In genomic region chr11:19978668-19979518, GRCh38 we compare ENCODE assay signal across 1 cellular context.
TF ChIP-seq lines count a peak whose summit lies in the region.

No MANE protein-coding gene starts in this region.

TF ChIP-seq in HepG2, 621 proteins besides CTCF, POLR2A, EP300 and RAD21 (continued from another document and continues in another):
- 0 out of 2 replicates have a peak, but pooled peaks have one; percentile 17 for TF ChIP-seq ZNF503 (CRISPR knock-in tag; IDR thresholded peaks at IDR 0.05)
- TF ChIP-seq FIP1L1 (IDR thresholded peaks at IDR 0.05; ENCODE audit: borderline replicate concordance, insufficient read depth, low read depth, low read length) = no peak
- TF ChIP-seq TCF7 (IDR thresholded peaks at IDR 0.05; ENCODE audit: low read depth) = peak; percentile 80
- no peak for TF ChIP-seq PHF21A (CRISPR knock-in tag; IDR thresholded peaks at IDR 0.05)
- no peak for TF ChIP-seq PHF20 (CRISPR knock-in tag; IDR thresholded peaks at IDR 0.05)
- TF ChIP-seq CEBPB (IDR thresholded peaks at IDR 0.05; ENCODE audit: borderline replicate concordance, low read depth, low read length) = peak; percentile 96
- no peak for TF ChIP-seq NFE2L2 (IDR thresholded peaks at IDR 0.05; ENCODE audit: low read length)
- peak; percentile 79; the same call in 1 of the 2 replicates for TF ChIP-seq HMG20A (CRISPR knock-in tag; IDR thresholded peaks at IDR 0.05; ENCODE audit: borderline replicate concordance)
- TF ChIP-seq IRF2 (CRISPR knock-in tag; IDR thresholded peaks at IDR 0.05) = peak; percentile 77
- peak; percentile 43 for TF ChIP-seq SKI (IDR thresholded peaks at IDR 0.05; ENCODE audit: partially characterized antibody)
- TF ChIP-seq MIXL1 (CRISPR knock-in tag; IDR thresholded peaks at IDR 0.05) = peak; percentile 62; the same call in 1 of the 2 replicates
- no peak for TF ChIP-seq ZMYM4 (CRISPR knock-in tag; IDR thresholded peaks at IDR 0.05)
- no peak for TF ChIP-seq SP1 (IDR thresholded peaks at IDR 0.05)
- TF ChIP-seq SP1 (CRISPR knock-in tag; IDR thresholded peaks at IDR 0.05) = no peak
- peak; percentile 82; the same call in 1 of the 2 replicates for TF ChIP-seq SOX5 (CRISPR knock-in tag; IDR thresholded peaks at IDR 0.05; ENCODE audit: borderline replicate concordance)
- TF ChIP-seq, protein P1, sequence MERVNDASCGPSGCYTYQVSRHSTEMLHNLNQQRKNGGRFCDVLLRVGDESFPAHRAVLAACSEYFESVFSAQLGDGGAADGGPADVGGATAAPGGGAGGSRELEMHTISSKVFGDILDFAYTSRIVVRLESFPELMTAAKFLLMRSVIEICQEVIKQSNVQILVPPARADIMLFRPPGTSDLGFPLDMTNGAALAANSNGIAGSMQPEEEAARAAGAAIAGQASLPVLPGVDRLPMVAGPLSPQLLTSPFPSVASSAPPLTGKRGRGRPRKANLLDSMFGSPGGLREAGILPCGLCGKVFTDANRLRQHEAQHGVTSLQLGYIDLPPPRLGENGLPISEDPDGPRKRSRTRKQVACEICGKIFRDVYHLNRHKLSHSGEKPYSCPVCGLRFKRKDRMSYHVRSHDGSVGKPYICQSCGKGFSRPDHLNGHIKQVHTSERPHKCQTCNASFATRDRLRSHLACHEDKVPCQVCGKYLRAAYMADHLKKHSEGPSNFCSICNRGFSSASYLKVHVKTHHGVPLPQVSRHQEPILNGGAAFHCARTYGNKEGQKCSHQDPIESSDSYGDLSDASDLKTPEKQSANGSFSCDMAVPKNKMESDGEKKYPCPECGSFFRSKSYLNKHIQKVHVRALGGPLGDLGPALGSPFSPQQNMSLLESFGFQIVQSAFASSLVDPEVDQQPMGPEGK (CRISPR knock-in tag; IDR thresholded peaks at IDR 0.05) = no peak
- TF ChIP-seq MED1 (CRISPR knock-in tag; IDR thresholded peaks at IDR 0.05) = peak; percentile 89
- TF ChIP-seq ZNF563 (CRISPR knock-in tag; IDR thresholded peaks at IDR 0.05) = no peak
- TF ChIP-seq, protein P2, sequence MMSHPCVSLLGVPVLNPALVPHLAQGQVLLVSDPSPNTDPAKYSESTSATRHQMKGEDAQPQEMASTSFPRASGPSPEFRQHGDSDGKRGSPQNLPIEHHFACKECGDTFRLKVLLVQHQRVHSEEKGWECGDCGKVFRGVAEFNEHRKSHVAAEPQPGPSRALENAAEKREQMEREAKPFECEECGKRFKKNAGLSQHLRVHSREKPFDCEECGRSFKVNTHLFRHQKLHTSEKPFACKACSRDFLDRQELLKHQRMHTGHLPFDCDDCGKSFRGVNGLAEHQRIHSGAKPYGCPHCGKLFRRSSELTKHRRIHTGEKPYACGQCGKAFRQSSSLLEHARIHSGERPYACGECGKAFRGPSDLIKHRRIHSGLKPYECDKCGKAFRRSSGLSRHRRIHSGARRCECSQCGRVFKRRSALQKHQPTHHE (CRISPR knock-in tag; IDR thresholded peaks at IDR 0.05; ENCODE audit: borderline replicate concordance) = no peak
- no peak for TF ChIP-seq ZNF317 (CRISPR knock-in tag; IDR thresholded peaks at IDR 0.05)
- TF ChIP-seq SAP130 (CRISPR knock-in tag; IDR thresholded peaks at IDR 0.05; ENCODE audit: low read depth) = peak; percentile 73
- TF ChIP-seq ZNF891 (CRISPR knock-in tag; IDR thresholded peaks at IDR 0.05) = no peak
- TF ChIP-seq SMARCC2 (IDR thresholded peaks at IDR 0.05) = 0 out of 2 replicates have a peak, but pooled peaks have one; percentile 24
- peak; percentile 78 for TF ChIP-seq FOXA3 (CRISPR knock-in tag; IDR thresholded peaks at IDR 0.05)
- TF ChIP-seq, protein P3, sequence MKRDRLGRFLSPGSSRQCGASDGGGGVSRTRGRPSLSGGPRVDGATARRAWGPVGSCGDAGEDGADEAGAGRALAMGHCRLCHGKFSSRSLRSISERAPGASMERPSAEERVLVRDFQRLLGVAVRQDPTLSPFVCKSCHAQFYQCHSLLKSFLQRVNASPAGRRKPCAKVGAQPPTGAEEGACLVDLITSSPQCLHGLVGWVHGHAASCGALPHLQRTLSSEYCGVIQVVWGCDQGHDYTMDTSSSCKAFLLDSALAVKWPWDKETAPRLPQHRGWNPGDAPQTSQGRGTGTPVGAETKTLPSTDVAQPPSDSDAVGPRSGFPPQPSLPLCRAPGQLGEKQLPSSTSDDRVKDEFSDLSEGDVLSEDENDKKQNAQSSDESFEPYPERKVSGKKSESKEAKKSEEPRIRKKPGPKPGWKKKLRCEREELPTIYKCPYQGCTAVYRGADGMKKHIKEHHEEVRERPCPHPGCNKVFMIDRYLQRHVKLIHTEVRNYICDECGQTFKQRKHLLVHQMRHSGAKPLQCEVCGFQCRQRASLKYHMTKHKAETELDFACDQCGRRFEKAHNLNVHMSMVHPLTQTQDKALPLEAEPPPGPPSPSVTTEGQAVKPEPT (CRISPR knock-in tag; IDR thresholded peaks at IDR 0.05; ENCODE audit: low read depth) = no peak
- TF ChIP-seq ISL2 (CRISPR knock-in tag; IDR thresholded peaks at IDR 0.05) = peak; percentile 63; the same call in 1 of the 2 replicates
- TF ChIP-seq, protein P4, sequence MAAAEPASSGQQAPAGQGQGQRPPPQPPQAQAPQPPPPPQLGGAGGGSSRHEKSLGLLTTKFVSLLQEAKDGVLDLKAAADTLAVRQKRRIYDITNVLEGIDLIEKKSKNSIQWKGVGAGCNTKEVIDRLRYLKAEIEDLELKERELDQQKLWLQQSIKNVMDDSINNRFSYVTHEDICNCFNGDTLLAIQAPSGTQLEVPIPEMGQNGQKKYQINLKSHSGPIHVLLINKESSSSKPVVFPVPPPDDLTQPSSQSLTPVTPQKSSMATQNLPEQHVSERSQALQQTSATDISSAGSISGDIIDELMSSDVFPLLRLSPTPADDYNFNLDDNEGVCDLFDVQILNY (CRISPR knock-in tag; conservative IDR thresholded peaks at IDR 0.05) = no peak
- no peak for TF ChIP-seq NR3C1 (CRISPR knock-in tag; IDR thresholded peaks at IDR 0.05)
- TF ChIP-seq NFIC (IDR thresholded peaks at IDR 0.05; ENCODE audit: low read length) = peak; percentile 79; the same call in 1 of the 2 replicates
- TF ChIP-seq ZC3H4 (CRISPR knock-in tag; IDR thresholded peaks at IDR 0.05; ENCODE audit: borderline replicate concordance) = 0 out of 2 replicates have a peak, but pooled peaks have one; percentile 77
- TF ChIP-seq ZFP82 (CRISPR knock-in tag; IDR thresholded peaks at IDR 0.05; ENCODE audit: borderline replicate concordance) = no peak
- TF ChIP-seq IKZF4 (CRISPR knock-in tag; IDR thresholded peaks at IDR 0.05; ENCODE audit: borderline replicate concordance, low read depth, not compliant biosample characterization) = no peak
- TF ChIP-seq SMAD3 (CRISPR knock-in tag; IDR thresholded peaks at IDR 0.05) = peak; percentile 96
- no peak for TF ChIP-seq ZBTB1 (CRISPR knock-in tag; IDR thresholded peaks at IDR 0.05; ENCODE audit: borderline replicate concordance)
- TF ChIP-seq FOSL1 (CRISPR knock-in tag; IDR thresholded peaks at IDR 0.05; ENCODE audit: borderline replicate concordance) = peak; percentile 86; the same call in 1 of the 2 replicates
- peak; percentile 43; the same call in 1 of the 2 replicates for TF ChIP-seq ZNF362 (CRISPR knock-in tag; IDR thresholded peaks at IDR 0.05; ENCODE audit: borderline replicate concordance)
- TF ChIP-seq, protein P5, sequence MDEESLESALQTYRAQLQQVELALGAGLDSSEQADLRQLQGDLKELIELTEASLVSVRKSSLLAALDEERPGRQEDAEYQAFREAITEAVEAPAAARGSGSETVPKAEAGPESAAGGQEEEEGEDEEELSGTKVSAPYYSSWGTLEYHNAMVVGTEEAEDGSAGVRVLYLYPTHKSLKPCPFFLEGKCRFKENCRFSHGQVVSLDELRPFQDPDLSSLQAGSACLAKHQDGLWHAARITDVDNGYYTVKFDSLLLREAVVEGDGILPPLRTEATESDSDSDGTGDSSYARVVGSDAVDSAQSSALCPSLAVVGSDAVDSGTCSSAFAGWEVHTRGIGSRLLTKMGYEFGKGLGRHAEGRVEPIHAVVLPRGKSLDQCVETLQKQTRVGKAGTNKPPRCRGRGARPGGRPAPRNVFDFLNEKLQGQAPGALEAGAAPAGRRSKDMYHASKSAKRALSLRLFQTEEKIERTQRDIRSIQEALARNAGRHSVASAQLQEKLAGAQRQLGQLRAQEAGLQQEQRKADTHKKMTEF (CRISPR knock-in tag; IDR thresholded peaks at IDR 0.05) = peak; percentile 70
- peak; percentile 58; the same call in 1 of the 2 replicates for TF ChIP-seq MIER3 (CRISPR knock-in tag; IDR thresholded peaks at IDR 0.05; ENCODE audit: borderline replicate concordance)
- TF ChIP-seq, protein P6, sequence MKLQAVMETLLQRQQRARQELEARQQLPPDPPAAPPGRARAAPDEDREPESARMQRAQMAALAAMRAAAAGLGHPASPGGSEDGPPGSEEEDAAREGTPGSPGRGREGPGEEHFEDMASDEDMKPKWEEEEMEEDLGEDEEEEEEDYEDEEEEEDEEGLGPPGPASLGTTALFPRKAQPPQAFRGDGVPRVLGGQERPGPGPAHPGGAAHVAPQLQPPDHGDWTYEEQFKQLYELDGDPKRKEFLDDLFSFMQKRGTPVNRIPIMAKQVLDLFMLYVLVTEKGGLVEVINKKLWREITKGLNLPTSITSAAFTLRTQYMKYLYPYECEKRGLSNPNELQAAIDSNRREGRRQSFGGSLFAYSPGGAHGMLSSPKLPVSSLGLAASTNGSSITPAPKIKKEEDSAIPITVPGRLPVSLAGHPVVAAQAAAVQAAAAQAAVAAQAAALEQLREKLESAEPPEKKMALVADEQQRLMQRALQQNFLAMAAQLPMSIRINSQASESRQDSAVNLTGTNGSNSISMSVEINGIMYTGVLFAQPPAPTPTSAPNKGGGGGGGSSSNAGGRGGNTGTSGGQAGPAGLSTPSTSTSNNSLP (IDR thresholded peaks at IDR 0.05; ENCODE audit: low read depth, low read length) = peak; percentile 55; the same call in 1 of the 2 replicates
- TF ChIP-seq PITX1 (CRISPR knock-in tag; IDR thresholded peaks at IDR 0.05) = peak; percentile 31; the same call in 1 of the 2 replicates
- TF ChIP-seq ZBTB20 (CRISPR knock-in tag; IDR thresholded peaks at IDR 0.05; ENCODE audit: borderline replicate concordance, low read depth) = peak; percentile 84; the same call in 1 of the 2 replicates
- TF ChIP-seq TCF7L2 (IDR thresholded peaks at IDR 0.05; ENCODE audit: low read depth, low read length) = no peak
- TF ChIP-seq ZNF678 (CRISPR knock-in tag; IDR thresholded peaks at IDR 0.05) = no peak
- TF ChIP-seq CBFB (CRISPR knock-in tag; IDR thresholded peaks at IDR 0.05) = 0 out of 2 replicates have a peak, but pooled peaks have one; percentile 39
- 0 out of 2 replicates have a peak, but pooled peaks have one; percentile 68 for TF ChIP-seq SMYD3 (CRISPR knock-in tag; IDR thresholded peaks at IDR 0.05)
- TF ChIP-seq ZNF878 (CRISPR knock-in tag; IDR thresholded peaks at IDR 0.05) = 0 out of 2 replicates have a peak, but pooled peaks have one; percentile 59
- TF ChIP-seq ZNF335 (CRISPR knock-in tag; IDR thresholded peaks at IDR 0.05) = 0 out of 2 replicates have a peak, but pooled peaks have one; percentile 41
- TF ChIP-seq, protein P7, sequence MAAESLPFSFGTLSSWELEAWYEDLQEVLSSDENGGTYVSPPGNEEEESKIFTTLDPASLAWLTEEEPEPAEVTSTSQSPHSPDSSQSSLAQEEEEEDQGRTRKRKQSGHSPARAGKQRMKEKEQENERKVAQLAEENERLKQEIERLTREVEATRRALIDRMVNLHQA (CRISPR knock-in tag; IDR thresholded peaks at IDR 0.05) = peak; percentile 98
- TF ChIP-seq, protein P8, sequence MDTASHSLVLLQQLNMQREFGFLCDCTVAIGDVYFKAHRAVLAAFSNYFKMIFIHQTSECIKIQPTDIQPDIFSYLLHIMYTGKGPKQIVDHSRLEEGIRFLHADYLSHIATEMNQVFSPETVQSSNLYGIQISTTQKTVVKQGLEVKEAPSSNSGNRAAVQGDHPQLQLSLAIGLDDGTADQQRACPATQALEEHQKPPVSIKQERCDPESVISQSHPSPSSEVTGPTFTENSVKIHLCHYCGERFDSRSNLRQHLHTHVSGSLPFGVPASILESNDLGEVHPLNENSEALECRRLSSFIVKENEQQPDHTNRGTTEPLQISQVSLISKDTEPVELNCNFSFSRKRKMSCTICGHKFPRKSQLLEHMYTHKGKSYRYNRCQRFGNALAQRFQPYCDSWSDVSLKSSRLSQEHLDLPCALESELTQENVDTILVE (CRISPR knock-in tag; IDR thresholded peaks at IDR 0.05) = peak; percentile 76; the same call in 1 of the 2 replicates
- no peak for TF ChIP-seq KLF15 (CRISPR knock-in tag; IDR thresholded peaks at IDR 0.05; ENCODE audit: borderline replicate concordance)
- peak; percentile 62; the same call in 1 of the 2 replicates for TF ChIP-seq KAT8 (CRISPR knock-in tag; IDR thresholded peaks at IDR 0.05)
- TF ChIP-seq ZNF761 (CRISPR knock-in tag; conservative IDR thresholded peaks at IDR 0.05) = no peak
- TF ChIP-seq SP4 (CRISPR knock-in tag; IDR thresholded peaks at IDR 0.05) = no peak
- TF ChIP-seq, protein P9, sequence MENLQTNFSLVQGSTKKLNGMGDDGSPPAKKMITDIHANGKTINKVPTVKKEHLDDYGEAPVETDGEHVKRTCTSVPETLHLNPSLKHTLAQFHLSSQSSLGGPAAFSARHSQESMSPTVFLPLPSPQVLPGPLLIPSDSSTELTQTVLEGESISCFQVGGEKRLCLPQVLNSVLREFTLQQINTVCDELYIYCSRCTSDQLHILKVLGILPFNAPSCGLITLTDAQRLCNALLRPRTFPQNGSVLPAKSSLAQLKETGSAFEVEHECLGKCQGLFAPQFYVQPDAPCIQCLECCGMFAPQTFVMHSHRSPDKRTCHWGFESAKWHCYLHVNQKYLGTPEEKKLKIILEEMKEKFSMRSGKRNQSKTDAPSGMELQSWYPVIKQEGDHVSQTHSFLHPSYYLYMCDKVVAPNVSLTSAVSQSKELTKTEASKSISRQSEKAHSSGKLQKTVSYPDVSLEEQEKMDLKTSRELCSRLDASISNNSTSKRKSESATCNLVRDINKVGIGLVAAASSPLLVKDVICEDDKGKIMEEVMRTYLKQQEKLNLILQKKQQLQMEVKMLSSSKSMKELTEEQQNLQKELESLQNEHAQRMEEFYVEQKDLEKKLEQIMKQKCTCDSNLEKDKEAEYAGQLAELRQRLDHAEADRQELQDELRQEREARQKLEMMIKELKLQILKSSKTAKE (CRISPR knock-in tag; IDR thresholded peaks at IDR 0.05; ENCODE audit: borderline replicate concordance) = 0 out of 2 replicates have a peak, but pooled peaks have one; percentile 21
